In genomic region chr22:23591203-23591791, GRCh38 we compare ENCODE assay signal across 8 cellular contexts. TPM values are rescaled to one million over a fixed set of nuclear protein-coding genes. Genes with fewer than 3 reads are reported as not detected.
A peak's percentile ranks its signal among the peaks of the same experiment; 100 is the strongest.
DNase-seq lines count a peak whose midpoint lies in the region; ATAC-seq, FAIRE-seq and TF ChIP-seq lines count a peak whose summit lies in the region.

No MANE protein-coding gene starts in this region.

- no peaks in the 10 kb centered on the region for H3K27me3 ChIP-seq in bronchial epithelial cell (ENCODE audit: control insufficient read depth, insufficient read depth, low read length)

- ATAC-seq in GM19455 (IDR thresholded peaks at IDR 0.05; ENCODE audit: unreplicated experiment) (no peak), GM19397 (IDR thresholded peaks at IDR 0.05; ENCODE audit: unreplicated experiment) (no peak)

- no peaks in the 10 kb centered on the region for H3K36me3 ChIP-seq in bronchial epithelial cell (ENCODE audit: control insufficient read depth, insufficient read depth, low read length)

- CTCF ChIA-PET in GM10248 (lab: Yijun Ruan, JAX), result interaction anchor here (0.6 to 2.1 kb wide), 17 partner anchors 8 to 267 kb away, joined by 3 to 12 read pairs (median 3); partner anchors contain the start of genes IGLL1 and SLC2A11

- TF ChIP-seq CTCF in GM10248 (IDR thresholded peaks at IDR 0.05; ENCODE audit: control extremely low read depth, extremely low read depth, low read depth, missing control alignments) (peak; percentile 81), WI38 (IDR thresholded peaks at IDR 0.05; ENCODE audit: low read depth, low read length) (peak; percentile 81), bronchial epithelial cell (IDR thresholded peaks at IDR 0.05; ENCODE audit: insufficient read depth, low read length, severe bottlenecking) (peak; percentile 91)

- DNase-seq in GM10248 (ENCODE audit: extremely low spot score) (peak; percentile 74), NCI-H1092 treated with DMSO at 0.1 percent for 48 hours (lab: John Stamatoyannopoulos, UW) (peak; percentile 51), bronchial epithelial cell (ENCODE audit: low read depth) (peak; percentile 26), kidney tubule cell (ENCODE audit: low spot score) (peak; percentile 41)
- DNase-seq in stimulated activated CD4-positive, alpha-beta T cell treated with anti-CD3 and anti-CD28 coated beads, Interleukin-2, amount 100 ng/mL, for 4 hours (ENCODE audit: low read depth), result peak; percentile 30

- H3K4me3 ChIP-seq in WI38 (ENCODE audit: low read depth, low read length) (no peak overlapping the region), bronchial epithelial cell (ENCODE audit: low read depth, low read length) (no peak overlapping the region)

- FAIRE-seq in bronchial epithelial cell (lab: Jason Lieb, UNC), result no peak

- POLR2A ChIA-PET in GM10248 (lab: Yijun Ruan, JAX), result no interaction called here

RNA-seq across cellular contexts. Expression of gene IGLL1, which starts 11.2 kb away (rescaled TPM):
- total RNA-seq in bronchial epithelial cell, result not detected in 2 replicates

RNA-seq across cellular contexts. Expression of gene DRICH1, which starts 40.8 kb away (rescaled TPM):
- 0.38 TPM in 1 of 2 replicates, not detected in the other for total RNA-seq in bronchial epithelial cell
